ENCODE assay signal across 8 cellular contexts in genomic region chr14:101980700-101981099, GRCh38. TPM values are rescaled to one million over a fixed set of nuclear protein-coding genes. Genes with fewer than 3 reads are reported as not detected.
DNase-seq lines count a peak whose midpoint lies in the region; ATAC-seq and TF ChIP-seq lines count a peak whose summit lies in the region.

No MANE protein-coding gene starts in this region.

- no TSS peak for BruUV-seq in A673 (replicated peaks; lab: Mats Ljungman, UMichigan)

- H3K4me1 ChIP-seq in A673 (ENCODE audit: insufficient read depth, low read length, poor library complexity, severe bottlenecking) (no peaks in the 10 kb centered on the region), stomach (peaks cover 4 to 40% (median 25%) of the 10 kb centered on the region in 4 donors)

- H3K4me3 ChIP-seq in A673 (ENCODE audit: low read depth, low read length, poor library complexity, severe bottlenecking): no peak overlapping the region
- no peak overlapping the region for H3K4me3 ChIP-seq in stomach

- H3K36me3 ChIP-seq in A673 (ENCODE audit: insufficient read depth, low read length, poor library complexity, severe bottlenecking) (peaks cover 90% of the 10 kb centered on the region), stomach (peaks cover 63 to 99% (median 98%) of the 10 kb centered on the region in 4 donors)

- TF ChIP-seq CTCF in A673 (conservative IDR thresholded peaks at IDR 0.05; ENCODE audit: low read depth, low read length): no peak
- TF ChIP-seq CTCF in stomach (IDR thresholded peaks at IDR 0.05): no peak

- POLR2A ChIA-PET in A673 (lab: Charles Lee; ENCODE audit: low non-redundant PET): no interaction called here

- no peak for TF ChIP-seq EP300 in stomach (IDR thresholded peaks at IDR 0.05)

- DNase-seq in A673 (ENCODE audit: low spot score) (peak; percentile 21), SW 1271 (lab: John Stamatoyannopoulos, UW) (peak; percentile 80 to 97), globus pallidus (ENCODE audit: low spot score) (peak; percentile 41), stomach (peak; percentile 73)
- no peak for DNase-seq in stimulated activated CD8-positive, alpha-beta memory T cell treated with anti-CD3 and anti-CD28 coated beads, Interleukin-4, amount 100 ng/mL, for 48 hours

- ATAC-seq in GM18909 (IDR thresholded peaks at IDR 0.05; ENCODE audit: poor library complexity, unreplicated experiment) (peak; percentile 92), HG03159 (IDR thresholded peaks at IDR 0.05; ENCODE audit: unreplicated experiment) (peak; percentile 79), HG03025 (IDR thresholded peaks at IDR 0.05; ENCODE audit: low FRiP score, unreplicated experiment) (no peak)

- H3K27me3 ChIP-seq in A673 (replicated peaks; ENCODE audit: insufficient read depth, low read depth, low read length, poor library complexity): no peaks in the 10 kb centered on the region
- H3K27me3 ChIP-seq in stomach: no peaks in the 10 kb centered on the region

- H3K9me3 ChIP-seq in A673 (ENCODE audit: low read depth, low read length, poor library complexity, severe bottlenecking): no peaks in the 10 kb centered on the region
- no peaks in the 10 kb centered on the region for H3K9me3 ChIP-seq in stomach

- WGBS in stomach, 5 donors: 3 to 17% (median 10%) methylated on average over 2 of the region's 2 CpGs

- TF ChIP-seq POLR2A in stomach (IDR thresholded peaks at IDR 0.05): no peak

- no peak overlapping the region for H3K27ac ChIP-seq in A673 (ENCODE audit: low read depth, low read length, poor library complexity, severe bottlenecking)
- peak overlapping the region in 4 of 5 donors; percentile 31 to 80 (median 68) for H3K27ac ChIP-seq in stomach

- CTCF ChIA-PET in A673 (lab: Charles Lee): no interaction called here

- intact Hi-C loops in A673 (cut with micrococcal nuclease; ENCODE audit: unreplicated experiment): loop anchor here (5.0 kb wide), 1 partner anchor 37 kb away; no protein-coding TSS in a partner anchor
- intact Hi-C loops in stomach (cut with DNase I; ENCODE audit: low total_unique reads): no loop called here

RNA-seq across cellular contexts. Expression of gene DYNC1H1, which starts 16.3 kb away (rescaled TPM):
- total RNA-seq in A673 (2021): 794 and 833 TPM in 2 replicates
- total RNA-seq in stomach: 100 to 1,000 TPM; 308 to 651 (median 392) TPM
- 100 to 1,000 TPM in 1 of 3 donors, 10 to 100 TPM in 2; 52.9 to 119 (median 56.4) TPM for polyA plus RNA-seq in stomach
